ENCODE assay signal across 23 cellular contexts in genomic region chr3:142566096-142566495, GRCh38.
"Had no signal": no experiment of that assay in that cellular context is flagged by ENCODE, and none has a peak within 500 bp of the region (broad histone marks: within the 10 kb centered on the region; RNA-seq: fewer than 3 reads in every experiment).

No MANE protein-coding gene starts in this region.

- H3K9me3 ChIP-seq: left lung, upper lobe of right lung had no signal

- ATAC-seq: activated naive CD4-positive, alpha-beta T cell treated with anti-CD3 and anti-CD28 coated beads, Interleukin-2, amount 50 U/mL, for 72 hours; activated T-helper 17 cell treated with anti-CD3 and anti-CD28 coated beads, Interleukin-2, amount 50 U/mL, for 72 hours; foreskin keratinocyte; left lung; natural killer cell treated with Interleukin-12 subunit alpha and Interleukin-12 subunit beta and Interleukin-15 and Interleukin-18, amount 100 ng/mL, for 72 hours; upper lobe of right lung had no signal

- H3K27ac ChIP-seq: foreskin keratinocyte, left lung, upper lobe of right lung had no signal

- DNase-seq: activated CD4-positive, alpha-beta T cell treated with anti-CD3 and anti-CD28 coated beads for 1 hour; activated CD4-positive, alpha-beta T cell treated with anti-CD3 and anti-CD28 coated beads, Interleukin-2, amount 50 U/mL, for 1 hour; activated CD8-positive, alpha-beta memory T cell treated with anti-CD3 and anti-CD28 coated beads for 24 hours; activated CD8-positive, alpha-beta memory T cell treated with anti-CD3 and anti-CD28 coated beads, Interleukin-2, amount 50 U/mL, for 4 hours; activated T-cell treated with anti-CD3 and anti-CD28 coated beads, Interleukin-2, amount 50 U/mL, for 24 hours; aorta; caudate nucleus; dermis blood vessel endothelial cell; effector CD8-positive, alpha-beta T cell; erythroblast; foreskin keratinocyte; left lung; stimulated activated CD4-positive, alpha-beta T cell treated with anti-CD3 and anti-CD28 coated beads, Interleukin-2, amount 100 ng/mL, for 48 hours; stimulated activated CD8-positive, alpha-beta memory T cell treated with anti-CD3 and anti-CD28 coated beads, Interleukin-4, amount 100 ng/mL, for 48 hours; stimulated activated naive CD4-positive, alpha-beta T cell treated with Interleukin-2 at 50 U/mL for 16 hours; T-helper 9 cell; upper lobe of right lung had no signal

- H3K4me3 ChIP-seq: left lung, upper lobe of right lung had no signal

- H3K27me3 ChIP-seq: foreskin keratinocyte, left lung, upper lobe of right lung had no signal

- H3K4me1 Mint-ChIP-seq: brain, mesothelial cell of epicardium had no signal

- H3K4me3 Mint-ChIP-seq: activated T-cell treated with anti-CD3 and anti-CD28 coated beads, Interleukin-2, amount 50 U/mL, for 24 hours; activated T-helper 17 cell treated with anti-CD3 and anti-CD28 coated beads, Interleukin-2, amount 50 U/mL, for 72 hours; brain; mesothelial cell of epicardium; natural killer cell treated with Interleukin-12 subunit alpha and Interleukin-12 subunit beta and Interleukin-15 and Interleukin-18, amount 100 ng/mL, for 72 hours had no signal

- H3K4me1 ChIP-seq: foreskin keratinocyte, left lung, upper lobe of right lung had no signal

- H3K9me3 Mint-ChIP-seq: activated naive CD4-positive, alpha-beta T cell treated with anti-CD3 and anti-CD28 coated beads, Interleukin-2, amount 50 U/mL, for 72 hours; activated T-cell treated with anti-CD3 and anti-CD28 coated beads, Interleukin-2, amount 50 U/mL, for 24 hours; activated T-helper 17 cell treated with anti-CD3 and anti-CD28 coated beads, Interleukin-2, amount 50 U/mL, for 72 hours; brain; mesothelial cell of epicardium; natural killer cell treated with Interleukin-12 subunit alpha and Interleukin-12 subunit beta and Interleukin-15 and Interleukin-18, amount 100 ng/mL, for 72 hours had no signal

- H3K27ac Mint-ChIP-seq: activated T-cell treated with anti-CD3 and anti-CD28 coated beads, Interleukin-2, amount 50 U/mL, for 24 hours; activated T-helper 17 cell treated with anti-CD3 and anti-CD28 coated beads, Interleukin-2, amount 50 U/mL, for 72 hours; mesothelial cell of epicardium; natural killer cell treated with Interleukin-12 subunit alpha and Interleukin-12 subunit beta and Interleukin-15 and Interleukin-18, amount 100 ng/mL, for 72 hours; progenitor cell of endocrine pancreas had no signal

- H3K27me3 Mint-ChIP-seq: activated T-cell treated with anti-CD3 and anti-CD28 coated beads, Interleukin-2, amount 50 U/mL, for 24 hours; activated T-helper 17 cell treated with anti-CD3 and anti-CD28 coated beads, Interleukin-2, amount 50 U/mL, for 72 hours; brain; natural killer cell treated with Interleukin-12 subunit alpha and Interleukin-12 subunit beta and Interleukin-15 and Interleukin-18, amount 100 ng/mL, for 72 hours; progenitor cell of endocrine pancreas had no signal
